In the genomic region with DNA sequence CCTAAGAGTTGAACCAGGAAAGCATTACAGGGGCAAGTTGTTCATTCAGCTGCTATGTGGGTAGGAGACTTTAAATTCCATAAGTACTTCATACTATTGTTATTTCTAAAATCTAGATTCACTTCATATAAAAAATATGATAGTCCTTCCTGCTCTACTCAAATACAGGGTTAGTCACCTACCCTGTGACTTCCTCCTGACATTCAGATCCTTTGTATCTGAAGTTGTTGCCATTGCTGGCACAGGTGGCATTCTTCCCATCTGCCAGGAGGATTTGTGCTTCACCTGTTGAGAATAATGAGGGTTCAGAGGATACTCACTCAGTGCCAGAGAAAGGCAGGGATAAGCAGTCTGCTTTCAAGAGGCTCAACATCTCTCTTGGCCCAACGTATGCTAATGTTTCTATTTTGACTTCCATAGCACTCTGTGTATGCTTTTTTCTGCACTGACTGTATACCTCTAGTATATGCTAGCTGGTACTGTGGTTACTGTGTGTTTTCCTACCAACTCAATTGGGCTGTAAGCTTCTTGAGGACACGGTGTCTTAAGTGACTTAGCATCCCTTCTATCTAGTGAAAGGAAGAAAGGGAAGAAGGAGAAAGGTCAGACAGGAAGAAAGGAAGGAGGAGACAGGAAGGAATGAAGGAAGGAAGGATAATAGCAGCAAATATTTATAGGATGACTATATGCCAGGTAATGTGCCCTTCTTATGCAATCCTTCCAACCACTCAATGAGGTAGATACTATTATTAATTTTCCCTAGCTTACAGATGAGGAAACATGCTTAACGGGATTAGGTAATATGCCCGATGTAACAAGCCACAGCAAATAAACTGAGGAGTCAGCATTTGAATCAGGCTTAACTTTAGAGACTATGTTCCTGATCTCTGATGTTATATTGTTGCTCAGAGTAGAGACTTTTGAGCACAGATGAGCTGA, we compare ENCODE assay signal across 23 cellular contexts. TPM values are rescaled to one million over a fixed set of nuclear protein-coding genes. Genes with fewer than 3 reads are reported as not detected.
DNase-seq lines count a peak whose midpoint lies in the region; ATAC-seq, FAIRE-seq and TF ChIP-seq lines count a peak whose summit lies in the region.
"Had no signal": no experiment of that assay in that cellular context is flagged by ENCODE, and none has a peak within 500 bp of the region (broad histone marks: within the 10 kb centered on the region; RNA-seq: fewer than 3 reads in every experiment).

No MANE protein-coding gene starts in this region.

- in situ Hi-C loops in gastrocnemius medialis (cut with MboI; ENCODE audit: low sequenced_read_pairs in 4 of 4) = no loop called here

- WGBS in body of pancreas, 2 donors = 63 to 69% methylated on average over 4 of the region's 4 CpGs
- 63 to 73% (median 70%) methylated on average over 4 of the region's 4 CpGs for WGBS in small intestine, 3 donors

- H3K36me3 ChIP-seq in body of pancreas (replicated peaks in 1 of 2; ENCODE audit: insufficient read depth in 1 of 2, low read depth in 2 of 2) (peaks cover 0 to 7% of the 10 kb centered on the region in 2 donors), gastrocnemius medialis (peaks cover 0 to 10% of the 10 kb centered on the region in 2 donors), small intestine (ENCODE audit: control insufficient read depth in 2 of 2, insufficient read depth in 2 of 2, low read length in 2 of 2) (peaks cover 0 to 7% of the 10 kb centered on the region in 2 donors)

- H3K27me3 ChIP-seq in body of pancreas (no peaks in the 10 kb centered on the region), gastrocnemius medialis (no peaks in the 10 kb centered on the region), small intestine (ENCODE audit: control insufficient read depth in 2 of 2, insufficient read depth in 2 of 2, low read length in 2 of 2) (no peaks in the 10 kb centered on the region)

- TF ChIP-seq CTCF in body of pancreas (IDR thresholded peaks at IDR 0.05) (no peak), gastrocnemius medialis (IDR thresholded peaks at IDR 0.05 in 4 of 5, conservative IDR thresholded peaks at IDR 0.05 in 1 of 5) (no peak)

- intact Hi-C loops in body of pancreas (cut with DNase I) (no loop called here), gastrocnemius medialis (cut with DNase I; ENCODE audit: low total_unique reads) (loop anchor here (1.0 to 2.0 kb wide), 2 partner anchors 33 to 51 kb away; no protein-coding TSS in a partner anchor)

- no peaks in the 10 kb centered on the region for H3K4me1 ChIP-seq in body of pancreas
- peaks cover 5 to 13% of the 10 kb centered on the region in 2 donors for H3K4me1 ChIP-seq in gastrocnemius medialis
- no peaks in the 10 kb centered on the region for H3K4me1 ChIP-seq in small intestine (ENCODE audit: control insufficient read depth in 2 of 2, insufficient read depth in 1 of 2, low read depth in 1 of 2, low read length in 1 of 2)

- no peak overlapping the region for H3K27ac ChIP-seq in body of pancreas
- H3K27ac ChIP-seq in gastrocnemius medialis = peak overlapping the region; percentile 29 to 68 (median 52)
- H3K27ac ChIP-seq in small intestine (ENCODE audit: low read depth in 1 of 2, low read length in 1 of 2) = no peak overlapping the region

- DNase-seq in NCI-H82 (lab: John Stamatoyannopoulos, UW) (peak; percentile 42), NCI-H82 treated with DMSO at 0.1 percent for 48 hours (lab: John Stamatoyannopoulos, UW; ENCODE audit: unreplicated experiment) (no peak), NCI-H2107 (lab: John Stamatoyannopoulos, UW) (peak; percentile 9), body of pancreas (peak in 1 of 4 donors; percentile 49), gastrocnemius medialis (no peak), small intestine (no peak)
- DNase-seq in stimulated activated CD4-positive, alpha-beta T cell treated with anti-CD3 and anti-CD28 coated beads, Interleukin-15, amount 100 ng/mL, for 24 hours = no peak
- DNase-seq: activated CD4-positive, CD25-positive, alpha-beta regulatory T cell; CD8-positive, alpha-beta T cell; effector memory CD4-positive, alpha-beta T cell; foreskin fibroblast; natural killer cell; NCI-H446 treated with DMSO at 0.1 percent for 48 hours; RPMI8226; substantia nigra had no signal

- H3K9me3 ChIP-seq in body of pancreas (no peaks in the 10 kb centered on the region), gastrocnemius medialis (no peaks in the 10 kb centered on the region), small intestine (ENCODE audit: control insufficient read depth, low read depth) (no peaks in the 10 kb centered on the region)

- no peak overlapping the region for H3K4me3 ChIP-seq in body of pancreas
- no peak overlapping the region for H3K4me3 ChIP-seq in gastrocnemius medialis
- H3K4me3 ChIP-seq in small intestine (ENCODE audit: low read depth in 1 of 2, low read length in 2 of 2) = no peak overlapping the region
- H3K4me3 ChIP-seq: lung had no signal

- ATAC-seq in body of pancreas (peak; percentile 24), gastrocnemius medialis (peak; percentile 87 to 94), GM18868 (IDR thresholded peaks at IDR 0.05; ENCODE audit: unreplicated experiment) (no peak)
- ATAC-seq: CD8-positive, alpha-beta T cell; natural killer cell had no signal

- TF ChIP-seq POLR2A in body of pancreas (IDR thresholded peaks at IDR 0.05) (no peak), gastrocnemius medialis (IDR thresholded peaks at IDR 0.05) (no peak)

- no peak for FAIRE-seq in small intestine (lab: Jason Lieb, UNC)
- FAIRE-seq: A204.1, GM19239 had no signal

RNA-seq across cellular contexts. Expression of gene FGF6, which starts 38.5 kb away (rescaled TPM):
- total RNA-seq in body of pancreas (not detected), gastrocnemius medialis (1 to 10 TPM in 2 of 4 donors, under 1 TPM in 1, not detected in 1; 0.73 to 5.9 (median 2.2) TPM)
- polyA plus RNA-seq in small intestine = not detected
- total RNA-seq: CD8-positive, alpha-beta T cell; G401; lung; M059J; natural killer cell; pulmonary artery endothelial cell; T-helper 1 cell treated with Interleukin-12 subunit alpha and Interleukin-12 subunit beta and Interleukin-4 antibody, amounts not matched to agents 30 ng/mL and 1 ng/mL, for 36 hours had no signal
- polyA plus RNA-seq: lung had no signal

RNA-seq across cellular contexts. Expression of gene RAD51AP1, which starts 54.5 kb away (rescaled TPM):
- total RNA-seq in body of pancreas = under 1 TPM; 0.26 to 0.33 TPM
- 1 to 10 TPM in 2 of 4 donors, under 1 TPM in 1, not detected in 1; 0.65 to 1.7 (median 1.7) TPM for total RNA-seq in gastrocnemius medialis
- 10 to 100 TPM in 1 of 3 donors, 1 to 10 TPM in 2; 1.4 to 11.9 (median 1.6) TPM for polyA plus RNA-seq in small intestine

Comparison
In these comparisons a context has a peak if more than half of its experiments do, and no peak if none do; other contexts are left out.
1. DNase-seq: peak in NCI-H82 (single experiment) and NCI-H2107 (single experiment); none in NCI-H82 treated with DMSO at 0.1 percent for 48 hours (single experiment), gastrocnemius medialis (0 of 2), small intestine (single experiment) and stimulated activated CD4-positive, alpha-beta T cell treated with anti-CD3 and anti-CD28 coated beads, Interleukin-15, amount 100 ng/mL, for 24 hours (single experiment).
2. H3K27ac ChIP-seq: peak in gastrocnemius medialis (4 of 4); none in body of pancreas (0 of 4) and small intestine (0 of 2).